1 cellular context compared by ENCODE assay signal in the genomic region with DNA sequence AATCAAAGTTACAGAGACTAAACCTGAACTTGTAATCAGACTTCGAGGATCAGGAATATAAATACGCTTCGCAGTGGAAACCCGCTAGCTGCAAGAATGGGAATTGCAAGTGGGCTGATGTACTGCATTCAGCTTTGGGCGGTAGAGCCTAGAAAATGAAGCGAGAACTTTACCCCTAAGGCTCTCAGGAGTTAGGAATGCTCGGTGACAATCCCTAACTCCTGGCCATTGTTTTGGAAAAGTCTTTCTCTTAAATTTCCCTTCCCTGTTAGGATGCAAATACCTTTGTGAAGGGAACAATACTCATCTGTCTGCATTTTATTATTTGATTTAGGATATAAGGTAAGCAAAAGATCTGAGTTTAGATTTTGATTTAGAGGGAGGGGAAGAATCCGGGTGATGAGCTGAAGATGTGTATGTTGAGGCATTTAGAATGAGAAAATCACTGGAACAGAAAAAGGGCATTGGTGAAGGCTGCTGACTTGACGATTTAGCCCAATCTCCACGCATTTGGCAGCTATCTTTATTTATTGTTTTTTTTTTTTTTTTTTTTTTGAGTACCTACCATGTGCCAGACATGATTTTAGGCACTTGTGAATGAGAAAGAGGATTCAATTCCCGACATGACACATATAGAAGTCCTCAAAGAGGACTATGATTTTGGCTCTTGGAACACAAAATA.
TF ChIP-seq lines count a peak whose summit lies in the region.

No MANE protein-coding gene starts in this region.

TF ChIP-seq in H1, 55 proteins besides CTCF, POLR2A, EP300 and RAD21:
- TF ChIP-seq ASH2L (IDR thresholded peaks at IDR 0.05; ENCODE audit: low read length) (peak; percentile 19), TEAD4 (IDR thresholded peaks at IDR 0.05; ENCODE audit: low read depth, low read length) (0 out of 2 replicates have a peak, but pooled peaks have one; percentile 36), SP2 (IDR thresholded peaks at IDR 0.05; ENCODE audit: low read length) (no peak), JUN (IDR thresholded peaks at IDR 0.05; ENCODE audit: low read depth, low read length) (no peak), SP1 (IDR thresholded peaks at IDR 0.05; ENCODE audit: low read depth, low read length) (0 out of 2 replicates have a peak, but pooled peaks have one; percentile 12), MAFK (IDR thresholded peaks at IDR 0.05; ENCODE audit: low read depth, low read length) (peak; percentile 50; the same call in 1 of the 2 replicates)
